In genomic region chr21:44510109-44510507, GRCh38 we compare ENCODE assay signal across 2 cellular contexts.
TF ChIP-seq lines count a peak whose summit lies in the region.

No MANE protein-coding gene starts in this region.

TF ChIP-seq in GM23338, 12 proteins besides CTCF, POLR2A, EP300 and RAD21:
- no peak for TF ChIP-seq EZH2 (IDR thresholded peaks at IDR 0.05; ENCODE audit: low read depth, unreplicated experiment)

TF ChIP-seq in HepG2, 621 proteins besides CTCF, POLR2A, EP300 and RAD21:
- TF ChIP-seq ZZZ3 (CRISPR knock-in tag; IDR thresholded peaks at IDR 0.05; ENCODE audit: borderline replicate concordance) (0 out of 2 replicates have a peak, but pooled peaks have one; percentile 11), ZNF331 (CRISPR knock-in tag; IDR thresholded peaks at IDR 0.05) (no peak), MEIS2 (CRISPR knock-in tag; IDR thresholded peaks at IDR 0.05) (no peak), NRL (CRISPR knock-in tag; IDR thresholded peaks at IDR 0.05; ENCODE audit: borderline replicate concordance) (peak; percentile 3; the same call in 1 of the 2 replicates), ZNF256 (CRISPR knock-in tag; conservative IDR thresholded peaks at IDR 0.05) (no peak)
- TF ChIP-seq, protein P1, sequence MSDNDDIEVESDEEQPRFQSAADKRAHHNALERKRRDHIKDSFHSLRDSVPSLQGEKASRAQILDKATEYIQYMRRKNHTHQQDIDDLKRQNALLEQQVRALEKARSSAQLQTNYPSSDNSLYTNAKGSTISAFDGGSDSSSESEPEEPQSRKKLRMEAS (IDR thresholded peaks at IDR 0.05): no peak
